In the genomic region with DNA sequence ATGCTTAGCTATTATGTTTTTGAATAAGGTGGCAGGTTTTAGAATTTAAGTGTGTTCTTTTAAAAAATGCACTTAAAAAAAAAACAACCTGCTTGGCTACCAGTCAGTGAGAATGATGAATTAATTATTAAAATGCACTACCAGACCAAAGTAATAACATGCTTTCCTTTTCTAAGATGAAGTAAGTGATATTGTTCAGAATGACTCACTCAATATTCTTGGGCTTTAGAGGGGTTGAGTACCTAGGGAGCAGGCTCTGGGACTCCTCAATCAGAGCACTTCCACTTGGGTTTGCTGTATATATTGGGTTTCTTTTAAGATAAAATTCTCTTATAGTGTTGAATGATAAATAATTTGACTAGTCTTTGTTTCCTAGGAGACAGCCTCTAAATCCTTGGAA, we compare ENCODE assay signal across 19 cellular contexts. TPM values are rescaled to one million over a fixed set of nuclear protein-coding genes. Genes with fewer than 3 reads are reported as not detected.
DNase-seq lines count a peak whose midpoint lies in the region; ATAC-seq, FAIRE-seq and TF ChIP-seq lines count a peak whose summit lies in the region.
"Had no signal": no experiment of that assay in that cellular context is flagged by ENCODE, and none has a peak within 500 bp of the region (broad histone marks: within the 10 kb centered on the region; RNA-seq: fewer than 3 reads in every experiment).

No MANE protein-coding gene starts in this region.

- no peak for ATAC-seq in activated CD8-positive, alpha-beta T cell treated with anti-CD3 and anti-CD28 coated beads for 36 hours
- ATAC-seq in activated CD8-positive, alpha-beta T cell treated with anti-CD3 and anti-CD28 coated beads, Interleukin-2, amount 10 ng/mL, durations not matched to agents 7 days and 5 days, result no peak
- ATAC-seq in HG03196 (IDR thresholded peaks at IDR 0.05; ENCODE audit: unreplicated experiment) (peak; percentile 42), GM12878 (peak; percentile 15)
- ATAC-seq: left colon, upper lobe of right lung had no signal

- TF ChIP-seq EP300 in GM12878 (IDR thresholded peaks at IDR 0.05; ENCODE audit: borderline replicate concordance in 1 of 2, control insufficient read depth in 1 of 2, low read depth in 2 of 2, low read length in 2 of 2), result no peak

- peaks cover 19% of the 10 kb centered on the region for H3K9me3 ChIP-seq in GM12878 (replicated peaks; ENCODE audit: control insufficient read depth, insufficient read depth, low read length)
- H3K9me3 ChIP-seq in smooth muscle cell (replicated peaks; ENCODE audit: low read depth), result no peaks in the 10 kb centered on the region
- H3K9me3 ChIP-seq in esophagus squamous epithelium, result no peaks in the 10 kb centered on the region
- H3K9me3 ChIP-seq: upper lobe of right lung had no signal

- in situ Hi-C loops in GM12878 (cut with MboI), result loop anchor here (10.0 kb wide), 1 partner anchor 1002 kb away; a partner anchor contains a TSS

- no peak for TF ChIP-seq CTCF in activated CD8-positive, alpha-beta T cell treated with anti-CD3 and anti-CD28 coated beads for 36 hours (IDR thresholded peaks at IDR 0.05)
- no peak for TF ChIP-seq CTCF in GM12878 (IDR thresholded peaks at IDR 0.05 in 2 of 3, conservative IDR thresholded peaks at IDR 0.05 in 1 of 3; ENCODE audit: control insufficient read depth in 2 of 3, extremely low read depth in 1 of 3, insufficient read depth in 1 of 3, low read depth in 3 of 3, low read length in 3 of 3)
- no peak for TF ChIP-seq CTCF in smooth muscle cell (IDR thresholded peaks at IDR 0.05; ENCODE audit: borderline replicate concordance, insufficient read depth, poor library complexity, severe bottlenecking)
- TF ChIP-seq CTCF in esophagus squamous epithelium (IDR thresholded peaks at IDR 0.05), result no peak

- CTCF ChIA-PET in activated CD8-positive, alpha-beta T cell treated with anti-CD3 and anti-CD28 coated beads for 36 hours (lab: Charles Lee), result interaction anchor here (1.4 kb wide), 1 partner anchor 8 kb away, joined by 3 read pairs; no protein-coding TSS in a partner anchor
- CTCF ChIA-PET in activated CD8-positive, alpha-beta T cell treated with anti-CD3 and anti-CD28 coated beads, Interleukin-2, amount 10 ng/mL, durations not matched to agents 7 days and 5 days (lab: Charles Lee), result interaction anchor here (1.2 kb wide), 1 partner anchor 10 kb away, joined by 4 read pairs; no protein-coding TSS in a partner anchor
- CTCF ChIA-PET in GM12878 (lab: Yijun Ruan, JAX), result no interaction called here

- TF ChIP-seq RAD21 in GM12878 (IDR thresholded peaks at IDR 0.05; ENCODE audit: insufficient read depth, low read depth, low read length), result no peak

- no peak for TF ChIP-seq POLR2A in GM12878 (IDR thresholded peaks at IDR 0.05; ENCODE audit: low read depth, low read length)
- TF ChIP-seq POLR2A in esophagus squamous epithelium (IDR thresholded peaks at IDR 0.05), result no peak

- POLR2A ChIA-PET in activated CD8-positive, alpha-beta T cell treated with anti-CD3 and anti-CD28 coated beads for 36 hours (lab: Charles Lee), result interaction anchor here (1.1 to 3.9 kb wide), 2 partner anchors 8 to 15 kb away, joined by 4 to 19 read pairs; a partner anchor contains a TSS
- POLR2A ChIA-PET in activated CD8-positive, alpha-beta T cell treated with anti-CD3 and anti-CD28 coated beads, Interleukin-2, amount 10 ng/mL, durations not matched to agents 7 days and 5 days (lab: Charles Lee), result interaction anchor here (1.0 kb wide), 1 partner anchor 8 kb away, joined by 3 read pairs; no protein-coding TSS in a partner anchor
- POLR2A ChIA-PET in GM12878 (lab: Charles Lee), result interaction anchor here (0.9 to 2.1 kb wide), 2 partner anchors 9 to 15 kb away, joined by 3 to 9 read pairs; a partner anchor contains a TSS

- no peak overlapping the region for H3K4me2 ChIP-seq in GM12878 (ENCODE audit: control insufficient read depth, insufficient read depth)
- H3K4me2 ChIP-seq in smooth muscle cell, result peak overlapping the region; percentile 18

- H3K36me3 ChIP-seq in GM12878 (ENCODE audit: control insufficient read depth in 2 of 2, insufficient read depth in 2 of 2, low read length in 1 of 2), result peaks cover 0 to 4% of the 10 kb centered on the region in 2 experiments; a peak in 1 of 4 replicates
- H3K36me3 ChIP-seq in smooth muscle cell (ENCODE audit: low read depth), result peaks cover 3% of the 10 kb centered on the region
- peaks cover 0 to 20% (median 0%) of the 10 kb centered on the region in 3 donors for H3K36me3 ChIP-seq in esophagus squamous epithelium
- H3K36me3 ChIP-seq: upper lobe of right lung had no signal

- H3K27me3 Mint-ChIP-seq in activated CD8-positive, alpha-beta T cell treated with anti-CD3 and anti-CD28 coated beads for 36 hours, result no peaks in the 10 kb centered on the region
- H3K27me3 Mint-ChIP-seq in activated CD8-positive, alpha-beta T cell treated with anti-CD3 and anti-CD28 coated beads, Interleukin-2, amount 10 ng/mL, durations not matched to agents 7 days and 5 days (ENCODE audit: low read depth), result no peaks in the 10 kb centered on the region
- H3K27me3 Mint-ChIP-seq: dendritic cell treated with granulocyte-macrophage colony-stimulating factor and Interleukin-4, amounts not matched to agents 40 ng/mL and 50 ng/mL, for 4 days had no signal

- peaks cover 26% of the 10 kb centered on the region for H3K9me3 Mint-ChIP-seq in activated CD8-positive, alpha-beta T cell treated with anti-CD3 and anti-CD28 coated beads for 36 hours
- H3K9me3 Mint-ChIP-seq in activated CD8-positive, alpha-beta T cell treated with anti-CD3 and anti-CD28 coated beads, Interleukin-2, amount 10 ng/mL, durations not matched to agents 7 days and 5 days (ENCODE audit: insufficient read depth), result peaks cover 43% of the 10 kb centered on the region

- no peak for FAIRE-seq in GM12878 (lab: Jason Lieb, UNC)
- FAIRE-seq: A204.1, G401.6 had no signal

- no peak overlapping the region for H3K27ac ChIP-seq in GM12878 (ENCODE audit: control insufficient read depth, insufficient read depth)
- H3K27ac ChIP-seq in smooth muscle cell (ENCODE audit: low read depth), result peak overlapping the region; percentile 5
- H3K27ac ChIP-seq in esophagus squamous epithelium, result no peak overlapping the region
- H3K27ac ChIP-seq: upper lobe of right lung, WERI-Rb-1 had no signal

- no peak overlapping the region for H3K4me3 Mint-ChIP-seq in activated CD8-positive, alpha-beta T cell treated with anti-CD3 and anti-CD28 coated beads for 36 hours
- no peak overlapping the region for H3K4me3 Mint-ChIP-seq in activated CD8-positive, alpha-beta T cell treated with anti-CD3 and anti-CD28 coated beads, Interleukin-2, amount 10 ng/mL, durations not matched to agents 7 days and 5 days
- H3K4me3 Mint-ChIP-seq: dendritic cell treated with granulocyte-macrophage colony-stimulating factor and Interleukin-4, amounts not matched to agents 40 ng/mL and 50 ng/mL, for 4 days; stimulated activated naive CD8-positive, alpha-beta T cell treated with anti-CD3 and anti-CD28 coated beads, Interleukin-15, Interleukin-2, amounts not matched to agents 100 ng/mL and 50 ng/mL, for 24 hours had no signal

- peaks cover 68% of the 10 kb centered on the region for H3K79me2 ChIP-seq in GM12878 (ENCODE audit: control insufficient read depth, insufficient read depth, low read length)
- peaks cover 88% of the 10 kb centered on the region for H3K79me2 ChIP-seq in smooth muscle cell (ENCODE audit: low read depth)

- H3K9ac ChIP-seq in GM12878 (ENCODE audit: control insufficient read depth, insufficient read depth, low read length) (no peak overlapping the region), smooth muscle cell (ENCODE audit: low read depth) (no peak overlapping the region)

- peaks cover 76% of the 10 kb centered on the region for H3K36me3 Mint-ChIP-seq in activated CD8-positive, alpha-beta T cell treated with anti-CD3 and anti-CD28 coated beads for 36 hours (ENCODE audit: low read depth)
- H3K36me3 Mint-ChIP-seq in activated CD8-positive, alpha-beta T cell treated with anti-CD3 and anti-CD28 coated beads, Interleukin-2, amount 10 ng/mL, durations not matched to agents 7 days and 5 days (ENCODE audit: low read depth), result peaks cover 86% of the 10 kb centered on the region

- intact Hi-C loops in activated CD8-positive, alpha-beta T cell treated with anti-CD3 and anti-CD28 coated beads for 36 hours (cut with micrococcal nuclease), result no loop called here
- intact Hi-C loops in GM12878 (cut with micrococcal nuclease; ENCODE audit: unreplicated experiment) (no loop called here), esophagus squamous epithelium (cut with DNase I) (no loop called here)

- H3K27me3 ChIP-seq in GM12878 (replicated peaks in 1 of 2; ENCODE audit: control insufficient read depth in 2 of 2, insufficient read depth in 2 of 2, low read length in 1 of 2) (no peaks in the 10 kb centered on the region), smooth muscle cell (ENCODE audit: low read depth) (no peaks in the 10 kb centered on the region), esophagus squamous epithelium (no peaks in the 10 kb centered on the region)
- H3K27me3 ChIP-seq: upper lobe of right lung had no signal

- peak overlapping the region; percentile 40 for H3K27ac Mint-ChIP-seq in activated CD8-positive, alpha-beta T cell treated with anti-CD3 and anti-CD28 coated beads for 36 hours
- H3K27ac Mint-ChIP-seq in activated CD8-positive, alpha-beta T cell treated with anti-CD3 and anti-CD28 coated beads, Interleukin-2, amount 10 ng/mL, durations not matched to agents 7 days and 5 days, result no peak overlapping the region
- H3K27ac Mint-ChIP-seq: dendritic cell treated with granulocyte-macrophage colony-stimulating factor and Interleukin-4, amounts not matched to agents 40 ng/mL and 50 ng/mL, for 4 days; stimulated activated naive CD8-positive, alpha-beta T cell treated with anti-CD3 and anti-CD28 coated beads, Interleukin-15, Interleukin-2, amounts not matched to agents 100 ng/mL and 50 ng/mL, for 24 hours had no signal

- no peak for DNase-seq in activated CD8-positive, alpha-beta T cell treated with anti-CD3 and anti-CD28 coated beads for 36 hours
- DNase-seq in activated CD8-positive, alpha-beta T cell treated with anti-CD3 and anti-CD28 coated beads, Interleukin-2, amount 10 ng/mL, durations not matched to agents 7 days and 5 days, result no peak
- no peak for DNase-seq in GM12878 (ENCODE audit: low read depth, low spot score)
- DNase-seq in smooth muscle cell (lab: John Stamatoyannopoulos, UW; ENCODE audit: unreplicated experiment), result no peak
- DNase-seq in esophagus squamous epithelium (lab: John Stamatoyannopoulos, UW), result no peak
- no peak for DNase-seq in D341Med (ENCODE audit: low spot score)
- no peak for DNase-seq in medulla oblongata (ENCODE audit: extremely low spot score)
- DNase-seq: activated gamma-delta T cell treated with Interleukin-2 at 50 U/mL for 16 hours, left colon, NCI-H2107, NCI-H82, RPMI8226, upper lobe of right lung, WERI-Rb-1 had no signal

- no TSS peak for BruUV-seq in GM12878 (replicated peaks; lab: Mats Ljungman, UMichigan)

- RAD21 ChIA-PET in GM12878 (lab: Charles Lee; ENCODE audit: unreplicated experiment), result interaction anchor here (1.4 kb wide), 1 partner anchor 8 kb away, joined by 5 read pairs; a partner anchor contains a TSS

- H4K20me1 ChIP-seq in GM12878 (ENCODE audit: control insufficient read depth, insufficient read depth) (no peaks in the 10 kb centered on the region), smooth muscle cell (ENCODE audit: low read depth) (peaks cover 60% of the 10 kb centered on the region)

- SMC1A ChIA-PET in GM12878 (lab: Charles Lee; ENCODE audit: uncharacterized antibody, unreplicated experiment), result interaction anchor here (1.0 to 8.0 kb wide), 6 partner anchors 7 to 54 kb away, joined by 3 to 63 read pairs (median 7); a partner anchor contains a TSS

- H2AFZ ChIP-seq in GM12878 (ENCODE audit: control insufficient read depth, low read depth, low read length) (no peak overlapping the region), smooth muscle cell (ENCODE audit: low read depth) (no peak overlapping the region)

- H3F3A ChIP-seq in smooth muscle cell (ENCODE audit: low read depth), result peaks cover 7% of the 10 kb centered on the region

- no peak overlapping the region for H3K4me3 ChIP-seq in GM12878
- H3K4me3 ChIP-seq in smooth muscle cell, result no peak overlapping the region
- no peak overlapping the region for H3K4me3 ChIP-seq in esophagus squamous epithelium
- H3K4me3 ChIP-seq: upper lobe of right lung had no signal

- H3K4me1 ChIP-seq in GM12878 (ENCODE audit: control insufficient read depth, insufficient read depth, low read length) (peaks cover 11% of the 10 kb centered on the region; the same call in 1 of the 2 replicates), smooth muscle cell (ENCODE audit: low read depth) (peaks cover 6% of the 10 kb centered on the region), esophagus squamous epithelium (peaks cover 0 to 69% (median 7%) of the 10 kb centered on the region in 3 donors)

- peaks cover 85% of the 10 kb centered on the region for H3K4me1 Mint-ChIP-seq in activated CD8-positive, alpha-beta T cell treated with anti-CD3 and anti-CD28 coated beads for 36 hours (ENCODE audit: low read depth)
- peaks cover 79% of the 10 kb centered on the region for H3K4me1 Mint-ChIP-seq in activated CD8-positive, alpha-beta T cell treated with anti-CD3 and anti-CD28 coated beads, Interleukin-2, amount 10 ng/mL, durations not matched to agents 7 days and 5 days (ENCODE audit: low read depth)

RNA-seq across cellular contexts. Expression of a gene that starts 8.6 kb away (rescaled TPM):
- total RNA-seq in activated CD8-positive, alpha-beta T cell treated with anti-CD3 and anti-CD28 coated beads for 36 hours, result 10 to 100 TPM; 21.6 to 24.5 TPM
- 10 to 100 TPM; 20.8 to 21.9 TPM for total RNA-seq in activated CD8-positive, alpha-beta T cell treated with anti-CD3 and anti-CD28 coated beads, Interleukin-2, amount 10 ng/mL, durations not matched to agents 7 days and 5 days
- total RNA-seq in GM12878 (2013; cell fraction: nucleolus; rRNA removed), result 38.1 and 54.4 TPM in 2 replicates
- 11.1 and 11.5 TPM in 2 replicates for total RNA-seq in GM12878 (2014; rRNA removed)
- 14.7 and 15.1 TPM in 2 replicates for total RNA-seq in GM12878 (2014; rRNA removed; fragmentation: Illumina TruSeq; extraction: Trizol)
- total RNA-seq in GM12878 (2021), result 11.3 and 14.2 TPM in 2 replicates
- 4.3 TPM for polyA plus RNA-seq in GM12878 (2011; ENCODE audit: low read depth)
- polyA plus RNA-seq in GM12878 (2011; rRNA removed), result 15.9 and 18.9 TPM in 2 replicates
- 10.7 and 12.0 TPM in 2 replicates for polyA plus RNA-seq in GM12878 (2011; cell fraction: cytosol; rRNA removed)
- polyA plus RNA-seq in GM12878 (2011; cell fraction: nucleus; rRNA removed), result 16.1 and 18.4 TPM in 2 replicates
- 6.6 and 7.8 TPM in 2 replicates for polyA plus RNA-seq in GM12878 (2012)
- polyA plus RNA-seq in GM12878 (2014; fragmentation: Illumina TruSeq; extraction: Trizol), result 15.5 and 16.0 TPM in 2 replicates
- 1 to 10 TPM; 8.8 to 9.6 TPM for polyA plus RNA-seq in GM12878 (2014; fragmentation: Nextera tagmentation; extraction: Ambion mirVana)
- polyA plus RNA-seq in GM12878 (2014; rRNA removed), result 9.3 and 9.7 TPM in 2 replicates
- polyA plus RNA-seq in GM12878 (2016; fragmentation: Nextera tagmentation; extraction: Ambion mirVana), result 10 to 100 TPM; 14.6 to 15.8 TPM
- 22.8 and 23.9 TPM in 2 replicates for polyA minus RNA-seq in GM12878 (2011; rRNA and poly(A)+ RNA removed)
- polyA minus RNA-seq in GM12878 (2011; cell fraction: cytosol; rRNA and poly(A)+ RNA removed), result 7.8 and 11.0 TPM in 2 replicates
- polyA minus RNA-seq in GM12878 (2011; cell fraction: nucleus; rRNA and poly(A)+ RNA removed), result 40.3 and 44.4 TPM in 2 replicates
- 30.2 and 49.8 TPM in 2 replicates for total RNA-seq in smooth muscle cell
- polyA plus RNA-seq in smooth muscle cell, result 16.0 and 22.7 TPM in 2 replicates
- 10 to 100 TPM; 19.9 to 28.6 (median 22.7) TPM for total RNA-seq in esophagus squamous epithelium

RNA-seq across cellular contexts. Expression of a gene that starts 35.4 kb away (rescaled TPM):
- 1 to 10 TPM; 2.6 to 2.8 TPM for total RNA-seq in activated CD8-positive, alpha-beta T cell treated with anti-CD3 and anti-CD28 coated beads for 36 hours
- total RNA-seq in activated CD8-positive, alpha-beta T cell treated with anti-CD3 and anti-CD28 coated beads, Interleukin-2, amount 10 ng/mL, durations not matched to agents 7 days and 5 days, result 1 to 10 TPM in 1 of 2 experiments, under 1 TPM in 1; 0.40 to 1.1 TPM
- 0.94 and 1.3 TPM in 2 replicates for total RNA-seq in GM12878 (2013; cell fraction: nucleolus; rRNA removed)
- total RNA-seq in GM12878 (2014; rRNA removed) (1.2 and 1.5 TPM in 2 replicates), GM12878 (2014; rRNA removed; fragmentation: Illumina TruSeq; extraction: Trizol) (0.22 and 1.1 TPM in 2 replicates), GM12878 (2021) (0.38 and 0.80 TPM in 2 replicates), smooth muscle cell (26.4 and 33.8 TPM in 2 replicates), esophagus squamous epithelium (10 to 100 TPM; 11.0 to 23.8 (median 16.7) TPM)
- polyA plus RNA-seq in GM12878 (2011; ENCODE audit: low read depth), result not detected
- polyA plus RNA-seq in GM12878 (2011; rRNA removed) (1.5 and 1.6 TPM in 2 replicates), GM12878 (2014; fragmentation: Illumina TruSeq; extraction: Trizol) (0.57 and 1.5 TPM in 2 replicates), GM12878 (2014; fragmentation: Nextera tagmentation; extraction: Ambion mirVana) (under 1 TPM in 1 of 2 experiments, not detected in 1; 0.29 TPM), GM12878 (2014; rRNA removed) (1.3 and 2.6 TPM in 2 replicates), GM12878 (2016; fragmentation: Nextera tagmentation; extraction: Ambion mirVana) (under 1 TPM; 0.78 to 0.96 TPM), smooth muscle cell (47.6 and 54.5 TPM in 2 replicates)
- 0.36 and 0.40 TPM in 2 replicates for polyA plus RNA-seq in GM12878 (2011; cell fraction: cytosol; rRNA removed)
- 1.0 and 1.4 TPM in 2 replicates for polyA plus RNA-seq in GM12878 (2011; cell fraction: nucleus; rRNA removed)
- polyA plus RNA-seq in GM12878 (2012), result 0.97 TPM in 1 of 2 replicates, not detected in the other
- polyA minus RNA-seq in GM12878 (2011; rRNA and poly(A)+ RNA removed), result 1.4 and 1.8 TPM in 2 replicates
- not detected in 2 replicates for polyA minus RNA-seq in GM12878 (2011; cell fraction: cytosol; rRNA and poly(A)+ RNA removed)
- 0.97 and 1.2 TPM in 2 replicates for polyA minus RNA-seq in GM12878 (2011; cell fraction: nucleus; rRNA and poly(A)+ RNA removed)

Comparison
In these comparisons a context has a peak if more than half of its experiments do, and no peak if none do; other contexts are left out.
1. ATAC-seq: peak in HG03196 (single experiment) and GM12878 (single experiment); none in activated CD8-positive, alpha-beta T cell treated with anti-CD3 and anti-CD28 coated beads for 36 hours (single experiment) and activated CD8-positive, alpha-beta T cell treated with anti-CD3 and anti-CD28 coated beads, Interleukin-2, amount 10 ng/mL, durations not matched to agents 7 days and 5 days (single experiment).